12 cellular contexts compared by ENCODE assay signal in the genomic region with DNA sequence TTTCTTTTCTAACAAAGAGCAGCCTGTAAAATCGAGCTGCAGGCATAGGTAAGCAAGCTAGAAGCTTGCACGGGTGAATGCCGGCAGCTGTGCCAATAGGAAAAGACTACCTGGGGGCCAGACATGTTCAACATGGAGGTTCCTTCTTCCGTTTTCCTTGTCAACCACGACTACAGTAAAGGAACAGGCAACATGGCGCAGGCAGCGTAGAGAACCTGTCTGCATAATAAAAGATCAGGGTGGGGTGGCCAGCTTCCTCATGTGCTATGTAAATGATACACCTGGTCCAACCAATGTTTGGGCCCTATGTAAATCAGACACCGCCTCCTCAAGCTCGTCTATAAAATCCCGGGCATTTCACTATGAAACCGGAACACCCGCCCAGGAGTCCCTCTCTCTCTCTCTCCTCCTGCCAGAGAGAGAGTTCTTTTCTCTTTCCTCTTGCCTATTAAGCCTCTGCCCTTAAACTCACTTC.
DNase-seq lines count a peak whose midpoint lies in the region; ATAC-seq, FAIRE-seq and TF ChIP-seq lines count a peak whose summit lies in the region.
"Had no signal": no experiment of that assay in that cellular context is flagged by ENCODE, and none has a peak within 500 bp of the region (broad histone marks: within the 10 kb centered on the region; RNA-seq: fewer than 3 reads in every experiment).

No MANE protein-coding gene starts in this region.

- no peaks in the 10 kb centered on the region for H3K9me3 ChIP-seq in H1 (ENCODE audit: insufficient read depth in 2 of 2, low read depth in 1 of 2, low read length in 1 of 2)
- H3K9me3 ChIP-seq: suprapubic skin had no signal

- no peak overlapping the region for H4K91ac ChIP-seq in H1 (replicated peaks; ENCODE audit: insufficient read length, low read length)

- H2BK12ac ChIP-seq in H1 (ENCODE audit: low read depth, low read length): no peak overlapping the region

- H4K20me1 ChIP-seq in H1 (replicated peaks in 1 of 2; ENCODE audit: control insufficient read depth in 1 of 2, insufficient read depth in 2 of 2, low read length in 2 of 2): no peaks in the 10 kb centered on the region

- no peak overlapping the region for H4K8ac ChIP-seq in H1 (ENCODE audit: extremely low read depth, insufficient read depth, low read length)

- H3K4me2 ChIP-seq in H1 (ENCODE audit: insufficient read depth in 1 of 2, low read depth in 2 of 2, low read length in 2 of 2): no peak overlapping the region; a peak in 1 of 4 replicates

- H2AFZ ChIP-seq in H1 (ENCODE audit: low read length): no peak overlapping the region

- no peaks in the 10 kb centered on the region for H3K27me3 ChIP-seq in H1 (replicated peaks in 1 of 4; ENCODE audit: control insufficient read depth in 3 of 4, extremely low read depth in 1 of 4, insufficient read depth in 3 of 4, low read length in 3 of 4)
- H3K27me3 ChIP-seq: suprapubic skin had no signal

- H3K9ac ChIP-seq in H1 (replicated peaks in 1 of 4; ENCODE audit: extremely low read depth in 1 of 4, low read depth in 3 of 4, low read length in 3 of 4): no peak overlapping the region

- no peak overlapping the region for H3K27ac ChIP-seq in H1 (ENCODE audit: low read depth, low read length)
- H3K27ac ChIP-seq: suprapubic skin had no signal

- FAIRE-seq in H1 (lab: Jason Lieb, UNC): peak; percentile 90

- no peak overlapping the region for H2BK15ac ChIP-seq in H1 (ENCODE audit: low read length)

- peak overlapping the region in 1 of 4 experiments; percentile 17; a peak in 1 of 8 replicates for H3K4me3 ChIP-seq in H1 (ENCODE audit: extremely low read depth in 1 of 4, insufficient read depth in 2 of 4, low read depth in 3 of 4, low read length in 4 of 4)
- H3K4me3 ChIP-seq: suprapubic skin had no signal

- no peaks in the 10 kb centered on the region for H3K79me1 ChIP-seq in H1 (ENCODE audit: low read depth, low read length)

- peaks cover 43% of the 10 kb centered on the region for H3K27me3 Mint-ChIP-seq in activated naive CD8-positive, alpha-beta T cell treated with anti-CD3 and anti-CD28 coated beads for 36 hours

- H3K18ac ChIP-seq in H1 (ENCODE audit: extremely low read depth, low read length): no peak overlapping the region

- H3K4me1 ChIP-seq in H1 (replicated peaks in 1 of 4; ENCODE audit: control insufficient read depth in 3 of 4, insufficient read depth in 4 of 4, low read length in 3 of 4): no peaks in the 10 kb centered on the region
- H3K4me1 ChIP-seq: suprapubic skin had no signal

- H3K4me3 Mint-ChIP-seq in activated naive CD8-positive, alpha-beta T cell treated with anti-CD3 and anti-CD28 coated beads for 36 hours: no peak overlapping the region

- TF ChIP-seq POLR2A in H1 (IDR thresholded peaks at IDR 0.05; ENCODE audit: control extremely low read depth in 1 of 2, low read depth in 2 of 2, low read length in 2 of 2): peak in 1 of 2 experiments; percentile 40; a peak in 1 of 3 replicates

- H3K36me3 Mint-ChIP-seq in activated naive CD8-positive, alpha-beta T cell treated with anti-CD3 and anti-CD28 coated beads for 36 hours: no peaks in the 10 kb centered on the region

- no peaks in the 10 kb centered on the region for H3K79me2 ChIP-seq in H1 (ENCODE audit: control insufficient read depth in 1 of 2, insufficient read depth in 2 of 2, low read length in 2 of 2)

- no peak overlapping the region for H3K14ac ChIP-seq in H1 (ENCODE audit: insufficient read length)

- no peak overlapping the region for H3K56ac ChIP-seq in H1 (replicated peaks; ENCODE audit: insufficient read length, low read depth, low read length)

- no peak overlapping the region for H2BK5ac ChIP-seq in H1 (ENCODE audit: low read depth, low read length)

- TF ChIP-seq CTCF in H1 (IDR thresholded peaks at IDR 0.05; ENCODE audit: control extremely low read depth in 1 of 3, insufficient read depth in 1 of 3, low read depth in 1 of 3, low read length in 3 of 3) (no peak), omental fat pad (IDR thresholded peaks at IDR 0.05) (no peak)

- CTCF ChIA-PET in H1 (lab: Charles Lee; ENCODE audit: partially characterized antibody): interaction anchor here (1.5 to 6.1 kb wide), 2 partner anchors 13 to 75 kb away, joined by 4 to 32 read pairs; no protein-coding TSS in a partner anchor

- H2BK20ac ChIP-seq in H1 (ENCODE audit: low read length): no peak overlapping the region

- TF ChIP-seq EP300 in H1 (IDR thresholded peaks at IDR 0.05; ENCODE audit: borderline replicate concordance in 1 of 2, low read depth in 2 of 2, low read length in 2 of 2): no peak

- H3K9me3 Mint-ChIP-seq in activated naive CD8-positive, alpha-beta T cell treated with anti-CD3 and anti-CD28 coated beads for 36 hours: no peaks in the 10 kb centered on the region

- no peak overlapping the region for H3K27ac Mint-ChIP-seq in activated naive CD8-positive, alpha-beta T cell treated with anti-CD3 and anti-CD28 coated beads for 36 hours

- TF ChIP-seq RAD21 in H1 (IDR thresholded peaks at IDR 0.05 in 1 of 2, conservative IDR thresholded peaks at IDR 0.05 in 1 of 2; ENCODE audit: low read depth in 2 of 2, low read length in 2 of 2): no peak

- no peak overlapping the region for H3K23ac ChIP-seq in H1 (ENCODE audit: insufficient read length)

- POLR2A ChIA-PET in H1 (lab: Charles Lee; ENCODE audit: partially characterized antibody): interaction anchor here (0.7 to 1.4 kb wide), 4 partner anchors 9 to 18 kb away, joined by 3 to 4 read pairs (median 4); no protein-coding TSS in a partner anchor

- H3K4me1 Mint-ChIP-seq in activated naive CD8-positive, alpha-beta T cell treated with anti-CD3 and anti-CD28 coated beads for 36 hours: no peaks in the 10 kb centered on the region

- H3K36me3 ChIP-seq in H1 (ENCODE audit: control insufficient read depth in 2 of 4, insufficient read depth in 4 of 4, low read length in 3 of 4): no peaks in the 10 kb centered on the region
- H3K36me3 ChIP-seq: suprapubic skin had no signal

- DNase-seq in HT-29 (ENCODE audit: low spot score): peak; percentile 92
- DNase-seq in NCI-H226: peak; percentile 96
- DNase-seq in H1 (ENCODE audit: low read depth in 1 of 2, low spot score in 2 of 2): no peak
- DNase-seq in omental fat pad (ENCODE audit: low spot score): no peak
- DNase-seq in activated naive CD8-positive, alpha-beta T cell treated with anti-CD3 and anti-CD28 coated beads for 36 hours: no peak
- DNase-seq: activated gamma-delta T cell, retina, SW 1271 had no signal

- H4K5ac ChIP-seq in H1 (ENCODE audit: insufficient read length, low read depth, low read length): no peak overlapping the region

- ATAC-seq in omental fat pad (ENCODE audit: low FRiP score): peak; percentile 77
- ATAC-seq in GM19467 (IDR thresholded peaks at IDR 0.05; ENCODE audit: unreplicated experiment): no peak
- ATAC-seq in GM21360 (IDR thresholded peaks at IDR 0.05; ENCODE audit: unreplicated experiment): no peak
- ATAC-seq in HG02938 (IDR thresholded peaks at IDR 0.05; ENCODE audit: unreplicated experiment): no peak

- H3K23me2 ChIP-seq in H1 (ENCODE audit: low read depth, low read length): no peaks in the 10 kb centered on the region

- no peak overlapping the region for H2BK120ac ChIP-seq in H1 (replicated peaks; ENCODE audit: low read depth, low read length)

- no peak overlapping the region for H2AK5ac ChIP-seq in H1 (ENCODE audit: low read depth, low read length)

- no peak overlapping the region for H3K4ac ChIP-seq in H1 (replicated peaks; ENCODE audit: insufficient read length, low read depth, low read length)

- 71% methylated on average over 12 of the region's 12 CpGs; no CpG with 5 or more reads in 1 of the 2 experiments for WGBS in H1 (ENCODE audit: extremely low coverage in 1 of 2, insufficient coverage in 1 of 2, insufficient read length in 1 of 2, insufficient replicate concordance in 2 of 2, low coverage in 1 of 2, low lambda C conversion rate in 2 of 2, missing lambda C conversion rate in 1 of 2), 2 experiments

TF ChIP-seq in H1, 55 proteins besides CTCF, POLR2A, EP300 and RAD21:
- TF ChIP-seq KDM5A (IDR thresholded peaks at IDR 0.05; ENCODE audit: low read length) (no peak), YY1 (IDR thresholded peaks at IDR 0.05; ENCODE audit: low read depth, low read length) (peak; percentile 82), ZNF274 (IDR thresholded peaks at IDR 0.05; ENCODE audit: borderline replicate concordance, extremely low read depth, low read length) (no peak), BACH1 (IDR thresholded peaks at IDR 0.05; ENCODE audit: low read length) (no peak), SP4 (IDR thresholded peaks at IDR 0.05; ENCODE audit: low read length) (no peak), RXRA (IDR thresholded peaks at IDR 0.05; ENCODE audit: insufficient read depth, low read depth, low read length) (no peak), TAF1 (IDR thresholded peaks at IDR 0.05; ENCODE audit: low read depth, low read length) (0 out of 2 replicates have a peak, but pooled peaks have one; percentile 51), MAFK (IDR thresholded peaks at IDR 0.05; ENCODE audit: low read depth, low read length) (no peak), TBP (IDR thresholded peaks at IDR 0.05; ENCODE audit: low read depth, low read length) (peak; percentile 65; the same call in 1 of the 2 replicates), JUND (IDR thresholded peaks at IDR 0.05; ENCODE audit: low read length) (no peak), MAX (IDR thresholded peaks at IDR 0.05) (peak; percentile 33; the same call in 1 of the 2 replicates), KDM1A (IDR thresholded peaks at IDR 0.05; ENCODE audit: borderline replicate concordance, low read length) (no peak), SP1 (IDR thresholded peaks at IDR 0.05; ENCODE audit: low read depth, low read length) (0 out of 2 replicates have a peak, but pooled peaks have one; percentile 21)
TF ChIP-seq in H1: peak in this region for 5.

Comparison
In these comparisons a context has a peak if more than half of its experiments do, and no peak if none do; other contexts are left out.
1. DNase-seq: peak in HT-29 (single experiment) and NCI-H226 (single experiment); none in H1 (0 of 2), omental fat pad (single experiment) and activated naive CD8-positive, alpha-beta T cell treated with anti-CD3 and anti-CD28 coated beads for 36 hours (single experiment).